In genomic region chr19:40576585-40577451, GRCh38 we compare ENCODE assay signal across 8 cellular contexts. TPM values are rescaled to one million over a fixed set of nuclear protein-coding genes. Genes with fewer than 3 reads are reported as not detected.
DNase-seq lines count a peak whose midpoint lies in the region; ATAC-seq, FAIRE-seq and TF ChIP-seq lines count a peak whose summit lies in the region.

TSS of gene SHKBP1 (plus strand) at chr19:40576873. CDS start at chr19:40576900, 27 bp downstream.

- WGBS in HepG2 (ENCODE audit: low lambda C conversion rate): 8% methylated on average over 27 of the region's 55 CpGs

- FAIRE-seq in HepG2 (lab: Jason Lieb, UNC): peak; percentile 55

- no peaks in the 10 kb centered on the region for H3K9me3 ChIP-seq in HepG2 (ENCODE audit: low read length)

- H4K20me1 ChIP-seq in HepG2 (ENCODE audit: insufficient read depth, low read length): no peaks in the 10 kb centered on the region

- peak within 1 kb of the TSS; percentile 65 for H3K9ac ChIP-seq in HepG2 (ENCODE audit: insufficient read depth, low read depth, low read length)

- no peaks in the 10 kb centered on the region for H3K27me3 Mint-ChIP-seq in dendritic cell treated with granulocyte-macrophage colony-stimulating factor and Interleukin-4, amounts not matched to agents 40 ng/mL and 50 ng/mL, for 4 days

- H3K4me1 Mint-ChIP-seq in dendritic cell treated with granulocyte-macrophage colony-stimulating factor and Interleukin-4, amounts not matched to agents 40 ng/mL and 50 ng/mL, for 4 days (ENCODE audit: low read depth): peaks cover 44% of the 10 kb centered on the region

- CTCF ChIA-PET in HepG2 (lab: Yijun Ruan, JAX; ENCODE audit: low intra/inter-chr PET ratio, low total read pairs): interaction anchor here (0.5 kb wide), 1 partner anchor 647 kb away, joined by 3 read pairs; no protein-coding TSS in a partner anchor

- TF ChIP-seq EP300 in HepG2 (IDR thresholded peaks at IDR 0.05; ENCODE audit: low read depth in 2 of 2, low read length in 2 of 2) (no peak), HepG2 (CRISPR knock-in tag; IDR thresholded peaks at IDR 0.05; ENCODE audit: borderline replicate concordance) (no peak)

- no peak within 1 kb of the TSS for H3K27ac ChIP-seq in HepG2 (ENCODE audit: extremely low read length, insufficient read depth, low read length)

- H3K27ac Mint-ChIP-seq in dendritic cell treated with granulocyte-macrophage colony-stimulating factor and Interleukin-4, amounts not matched to agents 40 ng/mL and 50 ng/mL, for 4 days: peak within 1 kb of the TSS; percentile 86

- peak within 1 kb of the TSS; percentile 80 to 92 (median 85) for H3K4me3 ChIP-seq in HepG2 (replicated peaks in 1 of 3; ENCODE audit: insufficient read depth in 1 of 3, low read depth in 2 of 3, low read length in 3 of 3)

- peaks cover 25% of the 10 kb centered on the region for H3K4me1 ChIP-seq in HepG2 (ENCODE audit: insufficient read depth, low read length)

- no peaks in the 10 kb centered on the region for H3K9me3 Mint-ChIP-seq in dendritic cell treated with granulocyte-macrophage colony-stimulating factor and Interleukin-4, amounts not matched to agents 40 ng/mL and 50 ng/mL, for 4 days

- H3K4me3 Mint-ChIP-seq in dendritic cell treated with granulocyte-macrophage colony-stimulating factor and Interleukin-4, amounts not matched to agents 40 ng/mL and 50 ng/mL, for 4 days: peak within 1 kb of the TSS; percentile 87

- 0 out of 5 replicates have a peak, but pooled peaks cover 0 to 1% of the 10 kb centered on the region in 2 experiments for H3K36me3 ChIP-seq in HepG2 (replicated peaks in 1 of 2; ENCODE audit: control insufficient read depth in 1 of 2, insufficient read depth in 2 of 2, low read length in 2 of 2)

- intact Hi-C loops in dendritic cell treated with granulocyte-macrophage colony-stimulating factor and Interleukin-4, amounts not matched to agents 40 ng/mL and 50 ng/mL, for 4 days (cut with micrococcal nuclease): loop anchor here (10.0 kb wide), 1 partner anchor 112 kb away; the partner anchor contains the start of genes BLVRB and SPTBN4
- intact Hi-C loops in HepG2 (cut with micrococcal nuclease; ENCODE audit: unreplicated experiment): no loop called here

- no peak for TF ChIP-seq CTCF in HepG2 (CRISPR knock-in tag; IDR thresholded peaks at IDR 0.05)

- no peaks in the 10 kb centered on the region for H3K79me2 ChIP-seq in HepG2 (ENCODE audit: insufficient read depth, low read length)

- peak; percentile 38 to 65; a peak in 2 of 4 replicates for TF ChIP-seq POLR2A in HepG2 (IDR thresholded peaks at IDR 0.05; ENCODE audit: insufficient read depth in 1 of 2, low read depth in 2 of 2, low read length in 2 of 2)

- POLR2A ChIA-PET in HepG2 (lab: Yijun Ruan, JAX): no interaction called here

- 0 out of 2 replicates have a peak, but pooled peaks have one; percentile 12 for TF ChIP-seq RAD21 in HepG2 (CRISPR knock-in tag; IDR thresholded peaks at IDR 0.05)

- ATAC-seq in GM19372 (IDR thresholded peaks at IDR 0.05; ENCODE audit: low read depth, unreplicated experiment): peak; percentile 99
- ATAC-seq in HG03558 (IDR thresholded peaks at IDR 0.05; ENCODE audit: extremely low read depth, unreplicated experiment): peak; percentile 54
- ATAC-seq in HepG2: peak; percentile 99

- H3K36me3 Mint-ChIP-seq in dendritic cell treated with granulocyte-macrophage colony-stimulating factor and Interleukin-4, amounts not matched to agents 40 ng/mL and 50 ng/mL, for 4 days (ENCODE audit: low read depth): peaks cover 39% of the 10 kb centered on the region

- peak; percentile 36 to 89 (median 84) for DNase-seq in C1 segment of cervical spinal cord (lab: John Stamatoyannopoulos, UW)
- DNase-seq in NCI-H748 (lab: John Stamatoyannopoulos, UW; ENCODE audit: unreplicated experiment): peak; percentile 97
- peak; percentile 78 to 91 for DNase-seq in activated CD4-positive, alpha-beta T cell treated with anti-CD3 and anti-CD28 coated beads, Interleukin-2, amount 50 U/mL, for 24 hours (ENCODE audit: low read depth in 1 of 2, low spot score in 1 of 2)
- peak; percentile 84 for DNase-seq in HepG2 (ENCODE audit: low spot score)
- DNase-seq in stimulated activated CD4-positive, alpha-beta T cell treated with anti-CD3 and anti-CD28 coated beads, Interleukin-2, amount 100 ng/mL, for 48 hours: peak; percentile 89 to 92

- in situ Hi-C loops in HepG2 (cut with HindIII; ENCODE audit: extremely low pct_ligation_motif_present, low pct_unique_long_range_greater_than_20kb): no loop called here

- H3K27me3 ChIP-seq in HepG2 (ENCODE audit: control insufficient read depth in 1 of 2, insufficient read depth in 2 of 2, low read length in 2 of 2): no peaks in the 10 kb centered on the region

- H3K4me2 ChIP-seq in HepG2 (ENCODE audit: low read depth, low read length): peak within 1 kb of the TSS; percentile 82

- H2AFZ ChIP-seq in HepG2 (ENCODE audit: low read length): peak within 1 kb of the TSS; percentile 61

- no TSS peak for BruUV-seq in HepG2 (replicated peaks; lab: Mats Ljungman, UMichigan)

TF ChIP-seq in HepG2, 621 proteins besides CTCF, POLR2A, EP300 and RAD21 (continues in another document):
- TF ChIP-seq BRCA1 (CRISPR knock-in tag; IDR thresholded peaks at IDR 0.05) (0 out of 2 replicates have a peak, but pooled peaks have one; percentile 36), POLR2AphosphoS5 (IDR thresholded peaks at IDR 0.05; ENCODE audit: low read depth, low read length) (peak; percentile 57; the same call in 1 of the 2 replicates), MLXIP (CRISPR knock-in tag; IDR thresholded peaks at IDR 0.05; ENCODE audit: borderline replicate concordance) (no peak), ZC3H4 (CRISPR knock-in tag; IDR thresholded peaks at IDR 0.05; ENCODE audit: borderline replicate concordance) (no peak), CSRNP1 (CRISPR knock-in tag; IDR thresholded peaks at IDR 0.05) (0 out of 2 replicates have a peak, but pooled peaks have one; percentile 35), SP4 (CRISPR knock-in tag; IDR thresholded peaks at IDR 0.05) (peak; percentile 99), POLR2G (IDR thresholded peaks at IDR 0.05; ENCODE audit: low read depth, low read length) (peak; percentile 77), ZNF607 (CRISPR knock-in tag; IDR thresholded peaks at IDR 0.05; ENCODE audit: borderline replicate concordance) (peak; percentile 52; the same call in 1 of the 2 replicates)

RNA-seq across cellular contexts. Expression of gene SHKBP1, which starts in this region (rescaled TPM):
- total RNA-seq in HepG2 (2016; rRNA removed; fragmentation: Illumina TruSeq; extraction: Trizol): 13.8 and 16.2 TPM in 2 replicates
- 5.3 and 5.6 TPM in 2 replicates for total RNA-seq in HepG2 (2016; cell fraction: cytosol; rRNA removed; fragmentation: Illumina TruSeq; extraction: Trizol; ENCODE audit: low read depth)
- total RNA-seq in HepG2 (2016; cell fraction: insoluble cytoplasmic fraction; rRNA removed; fragmentation: Illumina TruSeq; extraction: Trizol): 13.0 and 17.7 TPM in 2 replicates
- total RNA-seq in HepG2 (2016; cell fraction: membrane; rRNA removed; fragmentation: Illumina TruSeq; extraction: Trizol): 7.8 and 10.7 TPM in 2 replicates
- 13.0 and 13.3 TPM in 2 replicates for total RNA-seq in HepG2 (2016; cell fraction: nucleus; rRNA removed; fragmentation: Illumina TruSeq; extraction: Trizol)
- 17.4 and 20.6 TPM in 2 replicates for polyA plus RNA-seq in HepG2 (2011; rRNA removed)
- polyA plus RNA-seq in HepG2 (2011; cell fraction: cytosol; rRNA removed): 13.3 and 18.5 TPM in 2 replicates
- polyA plus RNA-seq in HepG2 (2011; cell fraction: nucleus; rRNA removed): 67.9 and 84.5 TPM in 2 replicates
- polyA plus RNA-seq in HepG2 (2012): 15.6 and 36.6 TPM in 2 replicates
- 7.9 and 8.8 TPM in 2 replicates for polyA plus RNA-seq in HepG2 (2016; cell fraction: cytosol; fragmentation: Illumina TruSeq; extraction: Trizol; ENCODE audit: low read depth)
- polyA plus RNA-seq in HepG2 (2016; cell fraction: insoluble cytoplasmic fraction; fragmentation: Illumina TruSeq; extraction: Trizol; ENCODE audit: low read depth): 20.3 and 25.0 TPM in 2 replicates
- 14.5 and 16.5 TPM in 2 replicates for polyA plus RNA-seq in HepG2 (2016; cell fraction: membrane; fragmentation: Illumina TruSeq; extraction: Trizol; ENCODE audit: low read depth)
- polyA plus RNA-seq in HepG2 (2016; cell fraction: nucleus; fragmentation: Illumina TruSeq; extraction: Trizol; ENCODE audit: insufficient read depth, low read depth): 34.3 and 43.8 TPM in 2 replicates
- 46.9 and 53.5 TPM in 2 replicates for polyA minus RNA-seq in HepG2 (2011; rRNA and poly(A)+ RNA removed; ENCODE audit: low replicate concordance)
- 25.8 and 30.2 TPM in 2 replicates for polyA minus RNA-seq in HepG2 (2011; cell fraction: cytosol; rRNA and poly(A)+ RNA removed)
- polyA minus RNA-seq in HepG2 (2011; cell fraction: nucleus; rRNA and poly(A)+ RNA removed): 15.2 and 18.8 TPM in 2 replicates
